Comparison of ENCODE assay signal across 27 cellular contexts in the genomic region with DNA sequence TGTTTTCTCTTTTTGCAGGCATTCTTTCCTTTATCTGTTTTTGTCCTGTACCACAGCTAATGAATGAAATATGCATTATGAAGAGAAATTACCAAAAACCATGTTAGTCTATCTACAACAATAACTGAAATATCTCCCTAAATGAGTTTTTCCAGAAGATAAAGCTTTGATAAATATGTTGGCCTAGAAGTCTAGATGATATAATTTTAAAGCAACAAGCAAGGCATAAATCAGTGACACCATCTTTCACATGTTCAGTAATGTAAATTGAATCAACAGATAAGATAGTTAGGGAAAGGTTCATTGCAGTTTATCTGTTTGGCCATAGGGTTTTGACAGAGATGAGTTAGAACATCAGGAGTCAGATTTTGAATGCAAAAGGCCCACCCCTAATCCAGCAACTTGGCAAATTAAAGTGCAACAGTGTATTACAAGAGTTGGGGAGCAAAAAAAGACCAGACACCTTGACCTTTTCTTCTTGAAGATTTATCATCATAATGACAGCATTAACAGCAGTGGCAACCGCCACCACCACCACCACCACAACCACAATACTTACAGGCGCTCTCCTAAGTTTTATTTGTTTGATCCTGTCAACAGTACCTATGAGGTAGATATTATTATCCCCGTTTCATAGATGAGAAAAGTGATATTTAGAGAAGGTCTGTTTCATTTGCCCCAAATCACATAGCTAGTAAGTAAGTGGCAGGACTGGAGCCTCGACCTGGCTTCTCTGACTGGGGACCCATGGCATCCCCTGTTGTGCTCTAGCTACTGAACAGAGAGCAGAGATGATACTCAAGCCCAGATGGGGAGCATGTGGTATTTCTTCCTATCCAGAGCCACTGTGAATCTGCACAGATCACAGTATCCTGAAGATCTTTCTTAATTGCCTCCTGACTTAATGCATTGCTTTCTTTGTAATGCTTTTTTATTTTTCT.
DNase-seq lines count a peak whose midpoint lies in the region; ATAC-seq and TF ChIP-seq lines count a peak whose summit lies in the region.
"Had no signal": no experiment of that assay in that cellular context is flagged by ENCODE, and none has a peak within 500 bp of the region (broad histone marks: within the 10 kb centered on the region; RNA-seq: fewer than 3 reads in every experiment).

No MANE protein-coding gene starts in this region.

- POLR2A ChIA-PET in activated CD4-positive, alpha-beta T cell treated with anti-CD3 and anti-CD28 coated beads, Interleukin-2, amount 10 ng/mL, durations not matched to agents 7 days and 5 days (lab: Charles Lee), result no interaction called here

- CTCF ChIA-PET in activated CD4-positive, alpha-beta T cell treated with anti-CD3 and anti-CD28 coated beads, Interleukin-2, amount 10 ng/mL, durations not matched to agents 7 days and 5 days (lab: Charles Lee), result interaction anchor here (1.0 kb wide), 1 partner anchor 14 kb away, joined by 3 read pairs; no protein-coding TSS in a partner anchor

- H3K36me3 Mint-ChIP-seq in activated CD4-positive, alpha-beta T cell treated with anti-CD3 and anti-CD28 coated beads, Interleukin-2, amount 10 ng/mL, durations not matched to agents 7 days and 5 days (ENCODE audit: low read depth), result peaks cover 39% of the 10 kb centered on the region
- peaks cover 14% of the 10 kb centered on the region for H3K36me3 Mint-ChIP-seq in central memory CD8-positive, alpha-beta T cell (ENCODE audit: insufficient read depth)

- peak; percentile 34 for DNase-seq in activated CD4-positive, alpha-beta T cell treated with anti-CD3 and anti-CD28 coated beads, Interleukin-2, amount 10 ng/mL, durations not matched to agents 7 days and 5 days
- no peak for DNase-seq in activated CD4-positive, alpha-beta T cell treated with anti-CD3 and anti-CD28 coated beads, Interleukin-2, amount 50 U/mL, for 1 hour
- DNase-seq in central memory CD8-positive, alpha-beta T cell (ENCODE audit: low spot score in 2 of 2), result no peak
- peak; percentile 21 for DNase-seq in stimulated activated naive CD8-positive, alpha-beta T cell treated with anti-CD3 and anti-CD28 coated beads, Interleukin-15, Interleukin-2, amounts not matched to agents 100 U/mL and 50 U/mL, for 24 hours
- DNase-seq in midbrain (lab: John Stamatoyannopoulos, UW), result no peak
- DNase-seq in activated effector memory CD4-positive, alpha-beta T cell treated with Interleukin-2 at 50 U/mL for 16 hours, result no peak
- DNase-seq: activated gamma-delta T cell treated with Interleukin-2 at 50 U/mL for 16 hours; activated T-cell treated with anti-CD3 and anti-CD28 coated beads, Interleukin-2, amount 50 U/mL, for 24 hours; amniotic stem cell; C1 segment of cervical spinal cord; Calu3; DMS79; GDM1; GM23248; kidney glomerular epithelial cell; NCI-H1092; NCI-H1694; sigmoid colon; stimulated activated CD4-positive, alpha-beta T cell treated with anti-CD3 and anti-CD28 coated beads, Interleukin-4, amount 100 ng/mL, for 1 hour; T-helper 17 cell; transverse colon had no signal

- H3K27ac Mint-ChIP-seq in activated CD4-positive, alpha-beta T cell treated with anti-CD3 and anti-CD28 coated beads, Interleukin-2, amount 10 ng/mL, durations not matched to agents 7 days and 5 days, result no peak overlapping the region
- no peak overlapping the region for H3K27ac Mint-ChIP-seq in central memory CD8-positive, alpha-beta T cell (ENCODE audit: low read depth)
- H3K27ac Mint-ChIP-seq: activated T-cell treated with anti-CD3 and anti-CD28 coated beads, Interleukin-2, amount 50 U/mL, for 24 hours; brain; nephron; T-helper 17 cell had no signal

- H3K4me1 Mint-ChIP-seq in activated CD4-positive, alpha-beta T cell treated with anti-CD3 and anti-CD28 coated beads, Interleukin-2, amount 10 ng/mL, durations not matched to agents 7 days and 5 days, result peaks cover 13% of the 10 kb centered on the region
- H3K4me1 Mint-ChIP-seq in central memory CD8-positive, alpha-beta T cell, result peaks cover 10% of the 10 kb centered on the region
- H3K4me1 Mint-ChIP-seq: nephron had no signal

- H3K4me3 Mint-ChIP-seq in activated CD4-positive, alpha-beta T cell treated with anti-CD3 and anti-CD28 coated beads, Interleukin-2, amount 10 ng/mL, durations not matched to agents 7 days and 5 days, result no peak overlapping the region
- H3K4me3 Mint-ChIP-seq in central memory CD8-positive, alpha-beta T cell, result peak overlapping the region; percentile 36
- H3K4me3 Mint-ChIP-seq: activated T-cell treated with anti-CD3 and anti-CD28 coated beads, Interleukin-2, amount 50 U/mL, for 24 hours; brain; nephron; T-helper 17 cell had no signal

- ATAC-seq in SK-N-SH treated with all-trans-retinoic acid at 6 μM for 48 hours, result no peak
- ATAC-seq in central memory CD8-positive, alpha-beta T cell (replicated peaks; ENCODE audit: extremely low read depth, poor library complexity, severe bottlenecking), result peak; percentile 36
- ATAC-seq in stimulated activated naive CD8-positive, alpha-beta T cell treated with anti-CD3 and anti-CD28 coated beads, Interleukin-15, Interleukin-2, amounts not matched to agents 100 U/mL and 50 U/mL, for 24 hours, result peak; percentile 58
- ATAC-seq in GM19324 (IDR thresholded peaks at IDR 0.05; ENCODE audit: low FRiP score, unreplicated experiment), result no peak
- ATAC-seq: activated CD4-positive, CD25-positive, alpha-beta regulatory T cell treated with anti-CD3 and anti-CD28 coated beads, Interleukin-2, amount 50 U/mL, for 24 hours; K562; T-helper 17 cell had no signal

- H3K9me3 Mint-ChIP-seq in activated CD4-positive, alpha-beta T cell treated with anti-CD3 and anti-CD28 coated beads, Interleukin-2, amount 10 ng/mL, durations not matched to agents 7 days and 5 days, result no peaks in the 10 kb centered on the region
- H3K9me3 Mint-ChIP-seq in central memory CD8-positive, alpha-beta T cell, result no peaks in the 10 kb centered on the region
- H3K9me3 Mint-ChIP-seq: activated T-cell treated with anti-CD3 and anti-CD28 coated beads, Interleukin-2, amount 50 U/mL, for 24 hours; brain; nephron had no signal

- H3K27me3 Mint-ChIP-seq in activated CD4-positive, alpha-beta T cell treated with anti-CD3 and anti-CD28 coated beads, Interleukin-2, amount 10 ng/mL, durations not matched to agents 7 days and 5 days, result no peaks in the 10 kb centered on the region
- H3K27me3 Mint-ChIP-seq in central memory CD8-positive, alpha-beta T cell, result no peaks in the 10 kb centered on the region
- H3K27me3 Mint-ChIP-seq: activated T-cell treated with anti-CD3 and anti-CD28 coated beads, Interleukin-2, amount 50 U/mL, for 24 hours; brain; T-helper 17 cell had no signal

TF ChIP-seq in SK-N-SH treated with all-trans-retinoic acid at 6 μM for 48 hours, 23 proteins besides CTCF, POLR2A, EP300 and RAD21 (continues in another document):
- peak; percentile 89 for TF ChIP-seq ISL1 (CRISPR knock-in tag; IDR thresholded peaks at IDR 0.05)
- TF ChIP-seq ZFP30 (CRISPR knock-in tag; IDR thresholded peaks at IDR 0.05), result no peak
- TF ChIP-seq SNAI2 (CRISPR knock-in tag; IDR thresholded peaks at IDR 0.05), result peak; percentile 34
- TF ChIP-seq ZC3H10 (CRISPR knock-in tag; IDR thresholded peaks at IDR 0.05), result no peak
- TF ChIP-seq, protein P1, sequence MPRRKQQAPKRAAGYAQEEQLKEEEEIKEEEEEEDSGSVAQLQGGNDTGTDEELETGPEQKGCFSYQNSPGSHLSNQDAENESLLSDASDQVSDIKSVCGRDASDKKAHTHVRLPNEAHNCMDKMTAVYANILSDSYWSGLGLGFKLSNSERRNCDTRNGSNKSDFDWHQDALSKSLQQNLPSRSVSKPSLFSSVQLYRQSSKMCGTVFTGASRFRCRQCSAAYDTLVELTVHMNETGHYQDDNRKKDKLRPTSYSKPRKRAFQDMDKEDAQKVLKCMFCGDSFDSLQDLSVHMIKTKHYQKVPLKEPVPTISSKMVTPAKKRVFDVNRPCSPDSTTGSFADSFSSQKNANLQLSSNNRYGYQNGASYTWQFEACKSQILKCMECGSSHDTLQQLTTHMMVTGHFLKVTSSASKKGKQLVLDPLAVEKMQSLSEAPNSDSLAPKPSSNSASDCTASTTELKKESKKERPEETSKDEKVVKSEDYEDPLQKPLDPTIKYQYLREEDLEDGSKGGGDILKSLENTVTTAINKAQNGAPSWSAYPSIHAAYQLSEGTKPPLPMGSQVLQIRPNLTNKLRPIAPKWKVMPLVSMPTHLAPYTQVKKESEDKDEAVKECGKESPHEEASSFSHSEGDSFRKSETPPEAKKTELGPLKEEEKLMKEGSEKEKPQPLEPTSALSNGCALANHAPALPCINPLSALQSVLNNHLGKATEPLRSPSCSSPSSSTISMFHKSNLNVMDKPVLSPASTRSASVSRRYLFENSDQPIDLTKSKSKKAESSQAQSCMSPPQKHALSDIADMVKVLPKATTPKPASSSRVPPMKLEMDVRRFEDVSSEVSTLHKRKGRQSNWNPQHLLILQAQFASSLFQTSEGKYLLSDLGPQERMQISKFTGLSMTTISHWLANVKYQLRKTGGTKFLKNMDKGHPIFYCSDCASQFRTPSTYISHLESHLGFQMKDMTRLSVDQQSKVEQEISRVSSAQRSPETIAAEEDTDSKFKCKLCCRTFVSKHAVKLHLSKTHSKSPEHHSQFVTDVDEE (CRISPR knock-in tag; IDR thresholded peaks at IDR 0.05), result peak; percentile 92
- peak; percentile 94 for TF ChIP-seq TCF4 (CRISPR knock-in tag; IDR thresholded peaks at IDR 0.05; ENCODE audit: borderline replicate concordance)
- TF ChIP-seq ZNF8 (CRISPR knock-in tag; IDR thresholded peaks at IDR 0.05), result 0 out of 2 replicates have a peak, but pooled peaks have one; percentile 36
- TF ChIP-seq, protein P2, sequence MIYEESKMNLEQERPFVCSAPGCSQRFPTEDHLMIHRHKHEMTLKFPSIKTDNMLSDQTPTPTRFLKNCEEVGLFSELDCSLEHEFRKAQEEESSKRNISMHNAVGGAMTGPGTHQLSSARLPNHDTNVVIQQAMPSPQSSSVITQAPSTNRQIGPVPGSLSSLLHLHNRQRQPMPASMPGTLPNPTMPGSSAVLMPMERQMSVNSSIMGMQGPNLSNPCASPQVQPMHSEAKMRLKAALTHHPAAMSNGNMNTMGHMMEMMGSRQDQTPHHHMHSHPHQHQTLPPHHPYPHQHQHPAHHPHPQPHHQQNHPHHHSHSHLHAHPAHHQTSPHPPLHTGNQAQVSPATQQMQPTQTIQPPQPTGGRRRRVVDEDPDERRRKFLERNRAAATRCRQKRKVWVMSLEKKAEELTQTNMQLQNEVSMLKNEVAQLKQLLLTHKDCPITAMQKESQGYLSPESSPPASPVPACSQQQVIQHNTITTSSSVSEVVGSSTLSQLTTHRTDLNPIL (CRISPR knock-in tag; IDR thresholded peaks at IDR 0.05; ENCODE audit: low read depth), result peak; percentile 62; the same call in 1 of the 2 replicates
- no peak for TF ChIP-seq CSDC2 (CRISPR knock-in tag; IDR thresholded peaks at IDR 0.05)
- TF ChIP-seq ESRRG (CRISPR knock-in tag; IDR thresholded peaks at IDR 0.05), result 0 out of 2 replicates have a peak, but pooled peaks have one; percentile 11
- TF ChIP-seq TOX (CRISPR knock-in tag; IDR thresholded peaks at IDR 0.05; ENCODE audit: borderline replicate concordance), result no peak

Comparison
In these comparisons a context has a peak if more than half of its experiments do, and no peak if none do; other contexts are left out.
1. DNase-seq: peak in activated CD4-positive, alpha-beta T cell treated with anti-CD3 and anti-CD28 coated beads, Interleukin-2, amount 10 ng/mL, durations not matched to agents 7 days and 5 days (single experiment) and stimulated activated naive CD8-positive, alpha-beta T cell treated with anti-CD3 and anti-CD28 coated beads, Interleukin-15, Interleukin-2, amounts not matched to agents 100 U/mL and 50 U/mL, for 24 hours (single experiment); none in activated CD4-positive, alpha-beta T cell treated with anti-CD3 and anti-CD28 coated beads, Interleukin-2, amount 50 U/mL, for 1 hour (single experiment), central memory CD8-positive, alpha-beta T cell (0 of 2), midbrain (single experiment) and activated effector memory CD4-positive, alpha-beta T cell treated with Interleukin-2 at 50 U/mL for 16 hours (single experiment).
2. ATAC-seq: peak in central memory CD8-positive, alpha-beta T cell (single experiment) and stimulated activated naive CD8-positive, alpha-beta T cell treated with anti-CD3 and anti-CD28 coated beads, Interleukin-15, Interleukin-2, amounts not matched to agents 100 U/mL and 50 U/mL, for 24 hours (single experiment); none in SK-N-SH treated with all-trans-retinoic acid at 6 μM for 48 hours (single experiment) and GM19324 (single experiment).